ENCODE assay signal across 12 cellular contexts in the genomic region with DNA sequence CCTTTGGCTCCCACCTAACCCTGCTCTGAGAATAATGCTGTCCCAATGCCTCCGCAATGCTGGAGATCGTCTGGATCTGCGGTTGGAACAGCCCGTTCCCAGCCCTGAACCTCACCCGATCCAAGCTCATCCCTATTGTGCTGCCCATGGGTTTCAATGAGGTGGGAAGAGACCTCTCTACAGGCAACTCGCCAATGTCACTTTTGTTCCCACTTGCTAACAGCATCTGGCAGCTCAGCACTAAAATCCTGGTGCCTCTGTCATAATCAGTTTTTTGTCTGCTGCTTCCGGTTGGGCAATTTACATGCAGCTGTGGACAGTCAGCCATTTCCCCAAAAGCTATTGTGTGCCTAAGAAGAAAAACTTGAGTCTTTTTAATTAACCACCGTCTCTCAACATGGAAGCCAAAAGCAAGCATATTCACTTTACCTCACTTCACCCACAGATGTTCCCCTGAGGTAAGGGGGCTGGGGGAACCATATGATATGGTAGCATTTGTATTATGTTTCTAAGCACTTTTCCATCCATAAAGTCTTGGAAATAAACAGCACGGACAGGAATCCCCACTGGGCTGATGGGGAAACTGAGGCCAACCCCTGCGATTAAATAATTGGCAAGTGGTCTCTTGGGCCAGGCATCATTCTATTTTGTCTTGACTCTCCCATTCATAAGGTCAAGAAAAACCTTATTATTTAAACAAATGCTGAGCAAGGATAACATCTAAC.
DNase-seq lines count a peak whose midpoint lies in the region; ATAC-seq, FAIRE-seq and TF ChIP-seq lines count a peak whose summit lies in the region.
"Had no signal": no experiment of that assay in that cellular context is flagged by ENCODE, and none has a peak within 500 bp of the region (broad histone marks: within the 10 kb centered on the region; RNA-seq: fewer than 3 reads in every experiment).

No MANE protein-coding gene starts in this region.

- H3K27me3 Mint-ChIP-seq in neural crest cell (ENCODE audit: low read depth) (peaks cover 4% of the 10 kb centered on the region), type B pancreatic cell (peaks cover 11% of the 10 kb centered on the region)

- H3K9me3 ChIP-seq in H1 (ENCODE audit: insufficient read depth in 2 of 2, low read depth in 1 of 2, low read length in 1 of 2) = no peaks in the 10 kb centered on the region
- H3K9me3 ChIP-seq: stomach had no signal

- no peak for FAIRE-seq in H1 (lab: Jason Lieb, UNC)

- no peak overlapping the region for H2BK20ac ChIP-seq in H1 (ENCODE audit: low read length)

- no peak overlapping the region for H2BK15ac ChIP-seq in H1 (ENCODE audit: low read length)

- TF ChIP-seq POLR2A in H1 (IDR thresholded peaks at IDR 0.05; ENCODE audit: control extremely low read depth in 1 of 2, low read depth in 2 of 2, low read length in 2 of 2) = no peak

- CTCF ChIA-PET in H1 (lab: Charles Lee; ENCODE audit: partially characterized antibody) = interaction anchor here (0.6 kb wide), 1 partner anchor 413 kb away, joined by 3 read pairs; no protein-coding TSS in a partner anchor

- no peaks in the 10 kb centered on the region for H4K20me1 ChIP-seq in H1 (replicated peaks in 1 of 2; ENCODE audit: control insufficient read depth in 1 of 2, insufficient read depth in 2 of 2, low read length in 2 of 2)

- H3K14ac ChIP-seq in H1 (ENCODE audit: insufficient read length) = no peak overlapping the region

- H3K36me3 Mint-ChIP-seq in neural crest cell (ENCODE audit: low read depth) (no peaks in the 10 kb centered on the region), type B pancreatic cell (no peaks in the 10 kb centered on the region)

- no peak overlapping the region for H3K9ac ChIP-seq in H1 (replicated peaks in 1 of 4; ENCODE audit: extremely low read depth in 1 of 4, low read depth in 3 of 4, low read length in 3 of 4)

- H3K23ac ChIP-seq in H1 (ENCODE audit: insufficient read length) = no peak overlapping the region

- H3K27ac Mint-ChIP-seq in neural crest cell (ENCODE audit: unreplicated experiment) (peak overlapping the region; percentile 59), type B pancreatic cell (no peak overlapping the region)
- H3K27ac Mint-ChIP-seq: T-helper 1 cell treated with Interleukin-12 subunit alpha and Interleukin-12 subunit beta and Interleukin-4 antibody, amounts not matched to agents 30 μg/mL and 1 μg/mL, for 36 hours had no signal

- H4K8ac ChIP-seq in H1 (ENCODE audit: extremely low read depth, insufficient read depth, low read length) = no peak overlapping the region

- H4K91ac ChIP-seq in H1 (replicated peaks; ENCODE audit: insufficient read length, low read length) = no peak overlapping the region

- no peak overlapping the region for H3K4ac ChIP-seq in H1 (replicated peaks; ENCODE audit: insufficient read length, low read depth, low read length)

- 0 out of 2 replicates have a peak overlapping the region, but pooled peaks have one; percentile 29 for H2BK12ac ChIP-seq in H1 (ENCODE audit: low read depth, low read length)

- H3K4me3 Mint-ChIP-seq in neural crest cell = no peak overlapping the region
- H3K4me3 Mint-ChIP-seq in type B pancreatic cell = no peak overlapping the region
- H3K4me3 Mint-ChIP-seq: T-helper 1 cell treated with Interleukin-12 subunit alpha and Interleukin-12 subunit beta and Interleukin-4 antibody, amounts not matched to agents 30 μg/mL and 1 μg/mL, for 36 hours had no signal

- H3K79me1 ChIP-seq in H1 (ENCODE audit: low read depth, low read length) = no peaks in the 10 kb centered on the region

- no peak for TF ChIP-seq EP300 in H1 (IDR thresholded peaks at IDR 0.05; ENCODE audit: borderline replicate concordance in 1 of 2, low read depth in 2 of 2, low read length in 2 of 2)

- H3K4me1 Mint-ChIP-seq in neural crest cell (peaks cover 4% of the 10 kb centered on the region), type B pancreatic cell (ENCODE audit: unreplicated experiment) (peaks cover 5% of the 10 kb centered on the region)

- H3K36me3 ChIP-seq in H1 (ENCODE audit: control insufficient read depth in 2 of 4, insufficient read depth in 4 of 4, low read length in 3 of 4) = no peaks in the 10 kb centered on the region
- H3K36me3 ChIP-seq: stomach had no signal

- H2BK5ac ChIP-seq in H1 (ENCODE audit: low read depth, low read length) = no peak overlapping the region

- no peak overlapping the region for H2BK120ac ChIP-seq in H1 (replicated peaks; ENCODE audit: low read depth, low read length)

- POLR2A ChIA-PET in H1 (lab: Charles Lee; ENCODE audit: partially characterized antibody) = no interaction called here

- no peak for TF ChIP-seq RAD21 in H1 (IDR thresholded peaks at IDR 0.05 in 1 of 2, conservative IDR thresholded peaks at IDR 0.05 in 1 of 2; ENCODE audit: low read depth in 2 of 2, low read length in 2 of 2)

- H3K18ac ChIP-seq in H1 (ENCODE audit: extremely low read depth, low read length) = no peak overlapping the region

- H3K23me2 ChIP-seq in H1 (ENCODE audit: low read depth, low read length) = no peaks in the 10 kb centered on the region

- H3K56ac ChIP-seq in H1 (replicated peaks; ENCODE audit: insufficient read length, low read depth, low read length) = no peak overlapping the region

- no peak overlapping the region for H3K4me3 ChIP-seq in H1 (ENCODE audit: extremely low read depth in 1 of 4, insufficient read depth in 2 of 4, low read depth in 3 of 4, low read length in 4 of 4)
- H3K4me3 ChIP-seq: stomach had no signal

- ATAC-seq in HG03520 (IDR thresholded peaks at IDR 0.05; ENCODE audit: unreplicated experiment) = no peak
- no peak for ATAC-seq in GM21737 (IDR thresholded peaks at IDR 0.05; ENCODE audit: unreplicated experiment)

- H3K4me2 ChIP-seq in H1 (ENCODE audit: insufficient read depth in 1 of 2, low read depth in 2 of 2, low read length in 2 of 2) = no peak overlapping the region

- 89% methylated on average over 10 of the region's 10 CpGs; no CpG with 5 or more reads in 1 of the 2 experiments for WGBS in H1 (ENCODE audit: extremely low coverage in 1 of 2, insufficient coverage in 1 of 2, insufficient read length in 1 of 2, insufficient replicate concordance in 2 of 2, low coverage in 1 of 2, low lambda C conversion rate in 2 of 2, missing lambda C conversion rate in 1 of 2), 2 experiments

- TF ChIP-seq CTCF in H1 (IDR thresholded peaks at IDR 0.05; ENCODE audit: control extremely low read depth in 1 of 3, insufficient read depth in 1 of 3, low read depth in 1 of 3, low read length in 3 of 3) (no peak), neural crest cell (conservative IDR thresholded peaks at IDR 0.05) (no peak), type B pancreatic cell (conservative IDR thresholded peaks at IDR 0.05) (no peak)

- H3K27me3 ChIP-seq in H1 (replicated peaks in 1 of 4; ENCODE audit: control insufficient read depth in 3 of 4, extremely low read depth in 1 of 4, insufficient read depth in 3 of 4, low read length in 3 of 4) = no peaks in the 10 kb centered on the region

- H3K4me1 ChIP-seq in H1 (replicated peaks in 1 of 4; ENCODE audit: control insufficient read depth in 3 of 4, insufficient read depth in 4 of 4, low read length in 3 of 4) = peaks cover 0 to 5% (median 0%) of the 10 kb centered on the region in 4 experiments; a peak in 1 of 7 replicates

- H3K27ac ChIP-seq in H1 (ENCODE audit: low read depth, low read length) = no peak overlapping the region

- peak; percentile 33 for DNase-seq in EH (ENCODE audit: low read depth)
- peak; percentile 27 for DNase-seq in NCI-H1694 (lab: John Stamatoyannopoulos, UW)
- DNase-seq in H1 (ENCODE audit: low read depth in 1 of 2, low spot score in 2 of 2) = peak in 1 of 2 experiments; percentile 22
- no peak for DNase-seq in neural crest cell (ENCODE audit: low read depth, low spot score)
- no peak for DNase-seq in T-helper 9 cell
- DNase-seq in type B pancreatic cell (ENCODE audit: extremely low spot score, unreplicated experiment) = no peak
- DNase-seq: activated CD4-positive, alpha-beta T cell treated with anti-CD3 and anti-CD28 coated beads, Interleukin-2, amount 50 U/mL, for 4 hours; activated naive CD4-positive, alpha-beta T cell treated with anti-CD3 and anti-CD28 coated beads, Interleukin-2, amount 50 U/mL, for 16 hours; stomach had no signal

- H2AFZ ChIP-seq in H1 (ENCODE audit: low read length) = no peak overlapping the region

- no peaks in the 10 kb centered on the region for H3K79me2 ChIP-seq in H1 (ENCODE audit: control insufficient read depth in 1 of 2, insufficient read depth in 2 of 2, low read length in 2 of 2)

- H2AK5ac ChIP-seq in H1 (ENCODE audit: low read depth, low read length) = no peak overlapping the region

- no peak overlapping the region for H4K5ac ChIP-seq in H1 (ENCODE audit: insufficient read length, low read depth, low read length)

- H3K9me3 Mint-ChIP-seq in neural crest cell (no peaks in the 10 kb centered on the region), type B pancreatic cell (no peaks in the 10 kb centered on the region)
- H3K9me3 Mint-ChIP-seq: T-helper 1 cell treated with Interleukin-12 subunit alpha and Interleukin-12 subunit beta and Interleukin-4 antibody, amounts not matched to agents 30 μg/mL and 1 μg/mL, for 36 hours had no signal

TF ChIP-seq in H1, 55 proteins besides CTCF, POLR2A, EP300 and RAD21:
- TF ChIP-seq, protein P1, sequence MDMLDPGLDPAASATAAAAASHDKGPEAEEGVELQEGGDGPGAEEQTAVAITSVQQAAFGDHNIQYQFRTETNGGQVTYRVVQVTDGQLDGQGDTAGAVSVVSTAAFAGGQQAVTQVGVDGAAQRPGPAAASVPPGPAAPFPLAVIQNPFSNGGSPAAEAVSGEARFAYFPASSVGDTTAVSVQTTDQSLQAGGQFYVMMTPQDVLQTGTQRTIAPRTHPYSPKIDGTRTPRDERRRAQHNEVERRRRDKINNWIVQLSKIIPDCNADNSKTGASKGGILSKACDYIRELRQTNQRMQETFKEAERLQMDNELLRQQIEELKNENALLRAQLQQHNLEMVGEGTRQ (IDR thresholded peaks at IDR 0.05; ENCODE audit: low read length) = no peak
- TF ChIP-seq ASH2L (IDR thresholded peaks at IDR 0.05; ENCODE audit: low read length) (no peak), TEAD4 (IDR thresholded peaks at IDR 0.05; ENCODE audit: low read depth, low read length) (no peak), NANOG (IDR thresholded peaks at IDR 0.05; ENCODE audit: insufficient read depth, low read depth, low read length, poor library complexity, severe bottlenecking) (no peak), SP1 (IDR thresholded peaks at IDR 0.05; ENCODE audit: low read depth, low read length) (no peak)
- TF ChIP-seq, protein P2, sequence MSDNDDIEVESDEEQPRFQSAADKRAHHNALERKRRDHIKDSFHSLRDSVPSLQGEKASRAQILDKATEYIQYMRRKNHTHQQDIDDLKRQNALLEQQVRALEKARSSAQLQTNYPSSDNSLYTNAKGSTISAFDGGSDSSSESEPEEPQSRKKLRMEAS (IDR thresholded peaks at IDR 0.05) = no peak
TF ChIP-seq in H1: peak in this region for 0.

Comparison
In these comparisons a context has a peak if more than half of its experiments do, and no peak if none do; other contexts are left out.
1. DNase-seq: peak in EH (single experiment) and NCI-H1694 (single experiment); none in neural crest cell (single experiment), T-helper 9 cell (single experiment) and type B pancreatic cell (single experiment).